1 cellular context compared by ENCODE assay signal in the genomic region with DNA sequence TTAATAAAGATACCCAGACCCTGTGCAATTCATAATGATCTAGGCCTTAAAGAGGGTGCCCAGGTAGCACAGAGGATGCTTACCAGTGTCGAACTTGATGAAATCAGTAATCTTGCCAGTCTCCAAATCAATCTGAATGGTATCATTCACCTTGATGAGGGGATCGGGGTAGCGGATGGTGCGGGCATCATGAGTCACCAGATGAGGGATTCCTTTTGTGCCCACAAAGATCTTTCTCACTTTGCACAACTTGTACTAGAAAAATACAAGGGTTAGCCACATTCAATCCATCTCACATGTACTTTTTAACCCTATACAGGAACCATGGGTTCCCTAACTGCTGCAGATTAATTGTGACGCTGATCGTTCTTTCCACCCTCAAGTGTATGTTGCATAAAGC.
TF ChIP-seq lines count a peak whose summit lies in the region.

No MANE protein-coding gene starts in this region.

TF ChIP-seq in GM12878, 131 proteins besides CTCF, POLR2A, EP300 and RAD21:
- TF ChIP-seq FOXM1 (IDR thresholded peaks at IDR 0.05; ENCODE audit: low read depth, low read length) (no peak), SMAD5 (IDR thresholded peaks at IDR 0.05; ENCODE audit: low read depth) (no peak), CHD2 (IDR thresholded peaks at IDR 0.05; ENCODE audit: borderline replicate concordance, low read depth, low read length) (no peak), CEBPB (IDR thresholded peaks at IDR 0.05; ENCODE audit: borderline replicate concordance in 1 of 2, low read depth in 2 of 2, low read length in 2 of 2) (no peak), SIN3A (IDR thresholded peaks at IDR 0.05; ENCODE audit: low read depth, low read length) (no peak), ZBED1 (IDR thresholded peaks at IDR 0.05; ENCODE audit: borderline replicate concordance) (no peak)
- TF ChIP-seq, protein P1, sequence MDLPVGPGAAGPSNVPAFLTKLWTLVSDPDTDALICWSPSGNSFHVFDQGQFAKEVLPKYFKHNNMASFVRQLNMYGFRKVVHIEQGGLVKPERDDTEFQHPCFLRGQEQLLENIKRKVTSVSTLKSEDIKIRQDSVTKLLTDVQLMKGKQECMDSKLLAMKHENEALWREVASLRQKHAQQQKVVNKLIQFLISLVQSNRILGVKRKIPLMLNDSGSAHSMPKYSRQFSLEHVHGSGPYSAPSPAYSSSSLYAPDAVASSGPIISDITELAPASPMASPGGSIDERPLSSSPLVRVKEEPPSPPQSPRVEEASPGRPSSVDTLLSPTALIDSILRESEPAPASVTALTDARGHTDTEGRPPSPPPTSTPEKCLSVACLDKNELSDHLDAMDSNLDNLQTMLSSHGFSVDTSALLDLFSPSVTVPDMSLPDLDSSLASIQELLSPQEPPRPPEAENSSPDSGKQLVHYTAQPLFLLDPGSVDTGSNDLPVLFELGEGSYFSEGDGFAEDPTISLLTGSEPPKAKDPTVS (IDR thresholded peaks at IDR 0.05; ENCODE audit: low read depth, low read length) = no peak
- TF ChIP-seq, protein P2, sequence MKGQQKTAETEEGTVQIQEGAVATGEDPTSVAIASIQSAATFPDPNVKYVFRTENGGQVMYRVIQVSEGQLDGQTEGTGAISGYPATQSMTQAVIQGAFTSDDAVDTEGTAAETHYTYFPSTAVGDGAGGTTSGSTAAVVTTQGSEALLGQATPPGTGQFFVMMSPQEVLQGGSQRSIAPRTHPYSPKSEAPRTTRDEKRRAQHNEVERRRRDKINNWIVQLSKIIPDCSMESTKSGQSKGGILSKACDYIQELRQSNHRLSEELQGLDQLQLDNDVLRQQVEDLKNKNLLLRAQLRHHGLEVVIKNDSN (IDR thresholded peaks at IDR 0.05; ENCODE audit: borderline replicate concordance, extremely low read length, insufficient read depth, low read depth, low read length) = no peak
- TF ChIP-seq, protein P3, sequence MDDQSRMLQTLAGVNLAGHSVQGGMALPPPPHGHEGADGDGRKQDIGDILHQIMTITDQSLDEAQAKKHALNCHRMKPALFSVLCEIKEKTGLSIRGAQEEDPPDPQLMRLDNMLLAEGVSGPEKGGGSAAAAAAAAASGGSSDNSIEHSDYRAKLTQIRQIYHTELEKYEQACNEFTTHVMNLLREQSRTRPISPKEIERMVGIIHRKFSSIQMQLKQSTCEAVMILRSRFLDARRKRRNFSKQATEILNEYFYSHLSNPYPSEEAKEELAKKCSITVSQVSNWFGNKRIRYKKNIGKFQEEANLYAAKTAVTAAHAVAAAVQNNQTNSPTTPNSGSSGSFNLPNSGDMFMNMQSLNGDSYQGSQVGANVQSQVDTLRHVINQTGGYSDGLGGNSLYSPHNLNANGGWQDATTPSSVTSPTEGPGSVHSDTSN (IDR thresholded peaks at IDR 0.05; ENCODE audit: insufficient replicate concordance, low read depth, low read length) = no peak
